Comparison of ENCODE assay signal across 15 cellular contexts in genomic region chrX:66200050-66200664, GRCh38. TPM values are rescaled to one million over a fixed set of nuclear protein-coding genes. Genes with fewer than 3 reads are reported as not detected.
DNase-seq lines count a peak whose midpoint lies in the region; ATAC-seq, FAIRE-seq and TF ChIP-seq lines count a peak whose summit lies in the region.
"Had no signal": no experiment of that assay in that cellular context is flagged by ENCODE, and none has a peak within 500 bp of the region (broad histone marks: within the 10 kb centered on the region; RNA-seq: fewer than 3 reads in every experiment).

No MANE protein-coding gene starts in this region.

- in situ Hi-C loops in K562 (cut with MboI) = no loop called here

- ATAC-seq in GM18502 (IDR thresholded peaks at IDR 0.05; ENCODE audit: poor library complexity, unreplicated experiment) (peak; percentile 67), GM19395 (IDR thresholded peaks at IDR 0.05; ENCODE audit: unreplicated experiment) (peak; percentile 78), HG03064 (IDR thresholded peaks at IDR 0.05; ENCODE audit: low read depth, unreplicated experiment) (peak; percentile 74), K562 (peak; percentile 63)
- ATAC-seq: Panc1 had no signal

- no peak overlapping the region for H3K4me3 ChIP-seq in K562

- TSS peak; percentile 11 for BruUV-seq in K562 (replicated peaks; lab: Mats Ljungman, UMichigan)

- H4K20me1 ChIP-seq in K562 (replicated peaks; ENCODE audit: control insufficient read depth, insufficient read depth, low read length) = no peaks in the 10 kb centered on the region

- intact Hi-C loops in K562 (cut with micrococcal nuclease) = loop anchor here (2.0 to 10.0 kb wide), 2 partner anchors 205 to 529 kb away; no protein-coding TSS in a partner anchor

- no peak for TF ChIP-seq RAD21 in K562 (CRISPR knock-in tag; conservative IDR thresholded peaks at IDR 0.05 in 1 of 2, IDR thresholded peaks at IDR 0.05 in 1 of 2)

- no peaks in the 10 kb centered on the region for H3K79me2 ChIP-seq in K562 (ENCODE audit: control insufficient read depth, insufficient read depth, low read length)

- CTCF ChIA-PET in K562 (lab: Yijun Ruan, JAX; ENCODE audit: low intra/inter-chr PET ratio) = interaction anchor here (0.5 kb wide), 1 partner anchor 531 kb away, joined by 4 read pairs; no protein-coding TSS in a partner anchor

- WGBS in K562 (ENCODE audit: insufficient coverage, low coverage, missing lambda C conversion rate) = 71% methylated on average over 4 of the region's 4 CpGs

- H2AFZ ChIP-seq in K562 (ENCODE audit: low read depth, low read length) = no peak overlapping the region

- no peaks in the 10 kb centered on the region; the same call in 1 of the 2 replicates for H3K9me3 ChIP-seq in K562 (replicated peaks; ENCODE audit: control insufficient read depth, insufficient read depth, low read depth, low read length)

- H3K4me1 ChIP-seq in K562 (replicated peaks in 1 of 2; ENCODE audit: control insufficient read depth in 2 of 2, insufficient read depth in 2 of 2, low read length in 2 of 2) = no peaks in the 10 kb centered on the region

- DNase-seq in K562 (ENCODE audit: extremely low read depth in 1 of 4, low spot score in 3 of 4) = peak in 1 of 4 experiments; percentile 4
- no peak for DNase-seq in NCI-H1694 treated with DMSO at 0.1 percent for 48 hours (lab: John Stamatoyannopoulos, UW)
- DNase-seq in NK-92 treated with Interleukin-12 subunit alpha and Interleukin-12 subunit beta, amount 100 ng/mL, for 24 hours (lab: John Stamatoyannopoulos, UW) = no peak
- no peak for DNase-seq in stimulated activated CD8-positive, alpha-beta memory T cell treated with anti-CD3 and anti-CD28 coated beads, Interleukin-4, amount 100 ng/mL, for 48 hours
- DNase-seq in COR-L47 (lab: John Stamatoyannopoulos, UW) = no peak
- DNase-seq: CD4-positive, alpha-beta memory T cell; cortex of kidney; left cardiac atrium; NCI-H2107; stimulated activated CD4-positive, alpha-beta T cell treated with anti-CD3 and anti-CD28 coated beads, Interleukin-4, amount 100 ng/mL, for 1 hour had no signal

- FAIRE-seq in K562 (lab: Jason Lieb, UNC) = peak; percentile 42
- FAIRE-seq: frontal cortex had no signal

- TF ChIP-seq POLR2A in K562 (conservative IDR thresholded peaks at IDR 0.05) = peak; percentile 60

- TF ChIP-seq EP300 in K562 (IDR thresholded peaks at IDR 0.05; ENCODE audit: low read length) = no peak

- H3K4me2 ChIP-seq in K562 (ENCODE audit: insufficient read depth, low read length) = no peak overlapping the region

- H3K27me3 ChIP-seq in K562 (ENCODE audit: control insufficient read depth in 2 of 2, insufficient read depth in 2 of 2, low read length in 2 of 2) = no peaks in the 10 kb centered on the region

- no peaks in the 10 kb centered on the region for H3K9me1 ChIP-seq in K562 (ENCODE audit: control insufficient read depth, insufficient read depth, low read length)

- H3K36me3 ChIP-seq in K562 (ENCODE audit: control insufficient read depth, insufficient read depth, low read length) = peaks cover 85% of the 10 kb centered on the region; the same call in 2 of the 3 replicates

- no peak for TF ChIP-seq CTCF in K562 (IDR thresholded peaks at IDR 0.05 in 2 of 3, conservative IDR thresholded peaks at IDR 0.05 in 1 of 3; ENCODE audit: insufficient read depth in 2 of 3, low read depth in 1 of 3, low read length in 3 of 3)

- H3K9ac ChIP-seq in K562 (ENCODE audit: insufficient read depth in 1 of 2, low read depth in 2 of 2, low read length in 2 of 2) = no peak overlapping the region

- no peak overlapping the region; the same call in 2 of the 3 replicates for H3K27ac ChIP-seq in K562 (ENCODE audit: extremely low read depth, low read depth, low read length)

- POLR2A ChIA-PET in K562 (lab: Yijun Ruan, JAX) = no interaction called here

TF ChIP-seq in K562, 482 proteins besides CTCF, POLR2A, EP300 and RAD21:
- TF ChIP-seq HBP1 (CRISPR knock-in tag; IDR thresholded peaks at IDR 0.05) (0 out of 2 replicates have a peak, but pooled peaks have one; percentile 37), POLR2B (IDR thresholded peaks at IDR 0.05; ENCODE audit: low read depth, partially characterized antibody) (peak; percentile 56), ZNF197 (CRISPR knock-in tag; IDR thresholded peaks at IDR 0.05; ENCODE audit: low read depth) (no peak), RB1 (IDR thresholded peaks at IDR 0.05; ENCODE audit: low read depth) (no peak), MNT (conservative IDR thresholded peaks at IDR 0.05) (no peak), ZNF316 (IDR thresholded peaks at IDR 0.05) (peak; percentile 90), NFE2L1 (tag; IDR thresholded peaks at IDR 0.05; ENCODE audit: borderline replicate concordance, low read depth) (0 out of 2 replicates have a peak, but pooled peaks have one; percentile 51), MAFF (IDR thresholded peaks at IDR 0.05; ENCODE audit: low read length) (peak; percentile 89), MAFG (tag; conservative IDR thresholded peaks at IDR 0.05) (peak; percentile 92), C11orf30 (IDR thresholded peaks at IDR 0.05; ENCODE audit: low read depth) (peak; percentile 85), OTX1 (CRISPR knock-in tag; IDR thresholded peaks at IDR 0.05) (0 out of 2 replicates have a peak, but pooled peaks have one; percentile 34), MAFK (IDR thresholded peaks at IDR 0.05; ENCODE audit: low read length) (peak; percentile 84), SUPT5H (IDR thresholded peaks at IDR 0.05) (peak; percentile 66), ZNF445 (CRISPR knock-in tag; IDR thresholded peaks at IDR 0.05; ENCODE audit: low read depth) (no peak), NFE2 (IDR thresholded peaks at IDR 0.05; ENCODE audit: low read depth) (peak; percentile 84)

RNA-seq across cellular contexts. Expression of gene HEPH, which starts 36.1 kb away (rescaled TPM):
- total RNA-seq in K562 (2011; cell fraction: chromatin; rRNA removed; ENCODE audit: low replicate concordance) = 131 and 171 TPM in 2 replicates
- 116 and 131 TPM in 2 replicates for total RNA-seq in K562 (2011; cell fraction: nucleolus; rRNA removed)
- total RNA-seq in K562 (2011; cell fraction: nucleoplasm; rRNA removed) = 117 and 125 TPM in 2 replicates
- total RNA-seq in K562 (2014; rRNA removed) = 40.5 and 42.2 TPM in 2 replicates
- 42.9 and 46.4 TPM in 2 replicates for total RNA-seq in K562 (2014; rRNA removed; fragmentation: Illumina TruSeq; extraction: Trizol)
- total RNA-seq in K562 (2015; rRNA removed; fragmentation: Illumina TruSeq; extraction: Trizol) = 29.1 and 32.7 TPM in 2 replicates
- total RNA-seq in K562 (2021) = 51.8 and 55.8 TPM in 2 replicates
- polyA plus RNA-seq in K562 (2011; rRNA removed) = 67.6 and 116 TPM in 2 replicates
- polyA plus RNA-seq in K562 (2011; cell fraction: cytosol; rRNA removed) = 38.2 and 65.7 TPM in 2 replicates
- 145 and 157 TPM in 2 replicates for polyA plus RNA-seq in K562 (2011; cell fraction: nucleus; rRNA removed)
- 36.5 and 56.1 TPM in 2 replicates for polyA plus RNA-seq in K562 (2012)
- 39.5 and 44.6 TPM in 2 replicates for polyA plus RNA-seq in K562 (2014; fragmentation: Illumina TruSeq; extraction: Trizol)
- 10 to 100 TPM; 22.4 to 46.9 TPM for polyA plus RNA-seq in K562 (2014; fragmentation: Nextera tagmentation; extraction: Ambion mirVana)
- 27.5 and 30.2 TPM in 2 replicates for polyA plus RNA-seq in K562 (2014; rRNA removed)
- 114 and 202 TPM in 2 replicates for polyA minus RNA-seq in K562 (2011; rRNA and poly(A)+ RNA removed)
- 42.9 and 62.4 TPM in 2 replicates for polyA minus RNA-seq in K562 (2011; cell fraction: cytosol; rRNA and poly(A)+ RNA removed)
- polyA minus RNA-seq in K562 (2011; cell fraction: nucleus; rRNA and poly(A)+ RNA removed) = 93.2 and 145 TPM in 2 replicates
- total RNA-seq: CD4-positive, alpha-beta memory T cell had no signal
- polyA plus RNA-seq: CD4-positive, alpha-beta memory T cell had no signal
